Comparison of ENCODE assay signal across 13 cellular contexts in genomic region chr16:50861926-50862325, GRCh38.
DNase-seq lines count a peak whose midpoint lies in the region; ATAC-seq, FAIRE-seq and TF ChIP-seq lines count a peak whose summit lies in the region.
"Had no signal": no experiment of that assay in that cellular context is flagged by ENCODE, and none has a peak within 500 bp of the region (broad histone marks: within the 10 kb centered on the region; RNA-seq: fewer than 3 reads in every experiment).

No MANE protein-coding gene starts in this region.

- H3K27ac ChIP-seq in CD4-positive, alpha-beta memory T cell (ENCODE audit: low read depth, low read length): no peak overlapping the region
- H3K27ac ChIP-seq in neural progenitor cell: no peak overlapping the region

- ATAC-seq in GM18868 (IDR thresholded peaks at IDR 0.05; ENCODE audit: unreplicated experiment) (peak; percentile 68), omental fat pad (ENCODE audit: low FRiP score) (no peak)
- ATAC-seq in activated T-helper 17 cell treated with anti-CD3 and anti-CD28 coated beads, Interleukin-2, amount 50 U/mL, for 72 hours (replicated peaks): no peak

- no peaks in the 10 kb centered on the region for H3K4me1 ChIP-seq in CD4-positive, alpha-beta memory T cell (ENCODE audit: insufficient read depth, low read length)
- H3K4me1 ChIP-seq in neural progenitor cell: no peaks in the 10 kb centered on the region

- CTCF ChIA-PET in CD4-positive, alpha-beta memory T cell (lab: Charles Lee; ENCODE audit: partially characterized antibody): no interaction called here

- no peak overlapping the region for H3K9ac ChIP-seq in neural progenitor cell

- no peak overlapping the region for H3K27ac Mint-ChIP-seq in CD4-positive, alpha-beta memory T cell
- no peak overlapping the region for H3K27ac Mint-ChIP-seq in activated T-helper 17 cell treated with anti-CD3 and anti-CD28 coated beads, Interleukin-2, amount 50 U/mL, for 72 hours
- no peak overlapping the region for H3K27ac Mint-ChIP-seq in neural progenitor cell
- H3K27ac Mint-ChIP-seq: activated CD4-positive, alpha-beta memory T cell treated with anti-CD3 and anti-CD28 coated beads for 36 hours; activated naive CD4-positive, alpha-beta T cell treated with anti-CD3 and anti-CD28 coated beads, Interleukin-2, amount 50 U/mL, for 24 hours; memory B cell had no signal

- no peak overlapping the region for H3K4me2 ChIP-seq in neural progenitor cell

- peak; percentile 26 for DNase-seq in RCC 7860 (ENCODE audit: low spot score)
- DNase-seq in epithelial cell of esophagus (ENCODE audit: low read depth): peak; percentile 52
- DNase-seq in renal cortical epithelial cell (ENCODE audit: low read depth): peak; percentile 54
- DNase-seq in CD4-positive, alpha-beta memory T cell: no peak
- no peak for DNase-seq in omental fat pad (ENCODE audit: low spot score)
- DNase-seq in neural progenitor cell (ENCODE audit: low spot score): no peak
- DNase-seq: activated CD4-positive, alpha-beta memory T cell treated with anti-CD3 and anti-CD28 coated beads for 36 hours; NCI-H187; T-helper 1 cell had no signal

- H2AFZ ChIP-seq in neural progenitor cell (replicated peaks): no peak overlapping the region

- no peaks in the 10 kb centered on the region for H3K4me1 Mint-ChIP-seq in CD4-positive, alpha-beta memory T cell
- no peaks in the 10 kb centered on the region for H3K4me1 Mint-ChIP-seq in activated T-helper 17 cell treated with anti-CD3 and anti-CD28 coated beads, Interleukin-2, amount 50 U/mL, for 72 hours
- H3K4me1 Mint-ChIP-seq in neural progenitor cell: peaks cover 21% of the 10 kb centered on the region
- H3K4me1 Mint-ChIP-seq: activated naive CD4-positive, alpha-beta T cell treated with anti-CD3 and anti-CD28 coated beads, Interleukin-2, amount 50 U/mL, for 24 hours; memory B cell had no signal

- H3K27me3 Mint-ChIP-seq in CD4-positive, alpha-beta memory T cell: peaks cover 2 to 12% of the 10 kb centered on the region in 2 donors
- H3K27me3 Mint-ChIP-seq in activated T-helper 17 cell treated with anti-CD3 and anti-CD28 coated beads, Interleukin-2, amount 50 U/mL, for 72 hours: peaks cover 15% of the 10 kb centered on the region
- H3K27me3 Mint-ChIP-seq in neural progenitor cell (ENCODE audit: insufficient read depth, low read depth): peaks cover 16% of the 10 kb centered on the region
- H3K27me3 Mint-ChIP-seq: activated naive CD4-positive, alpha-beta T cell treated with anti-CD3 and anti-CD28 coated beads, Interleukin-2, amount 50 U/mL, for 24 hours had no signal

- no peaks in the 10 kb centered on the region for H3K9me3 ChIP-seq in CD4-positive, alpha-beta memory T cell (ENCODE audit: control insufficient read depth in 1 of 2, low read length in 2 of 2)
- no peaks in the 10 kb centered on the region for H3K9me3 ChIP-seq in neural progenitor cell (ENCODE audit: low read depth)

- no peak overlapping the region for H3K4me3 Mint-ChIP-seq in CD4-positive, alpha-beta memory T cell
- H3K4me3 Mint-ChIP-seq in activated T-helper 17 cell treated with anti-CD3 and anti-CD28 coated beads, Interleukin-2, amount 50 U/mL, for 72 hours: no peak overlapping the region
- H3K4me3 Mint-ChIP-seq in neural progenitor cell: no peak overlapping the region
- H3K4me3 Mint-ChIP-seq: activated CD4-positive, alpha-beta memory T cell treated with anti-CD3 and anti-CD28 coated beads for 36 hours; activated naive CD4-positive, alpha-beta T cell treated with anti-CD3 and anti-CD28 coated beads, Interleukin-2, amount 50 U/mL, for 24 hours; memory B cell had no signal

- H3K4me3 ChIP-seq in epithelial cell of esophagus (ENCODE audit: low read length): no peak overlapping the region
- H3K4me3 ChIP-seq in CD4-positive, alpha-beta memory T cell (ENCODE audit: low read length in 2 of 2): no peak overlapping the region
- no peak overlapping the region for H3K4me3 ChIP-seq in neural progenitor cell

- H3K27me3 ChIP-seq in CD4-positive, alpha-beta memory T cell (ENCODE audit: insufficient read depth, low read length): no peaks in the 10 kb centered on the region
- no peaks in the 10 kb centered on the region for H3K27me3 ChIP-seq in neural progenitor cell

- TF ChIP-seq CTCF in epithelial cell of esophagus (IDR thresholded peaks at IDR 0.05; ENCODE audit: insufficient read depth, low read depth, low read length, missing control alignments): no peak
- no peak for TF ChIP-seq CTCF in omental fat pad (IDR thresholded peaks at IDR 0.05)
- TF ChIP-seq CTCF in neural progenitor cell (IDR thresholded peaks at IDR 0.05): no peak

- H3F3A ChIP-seq in neural progenitor cell (ENCODE audit: low read depth): no peaks in the 10 kb centered on the region

- no peak for FAIRE-seq in RCC 7860 (lab: Jason Lieb, UNC)

- H3K9me3 Mint-ChIP-seq in CD4-positive, alpha-beta memory T cell: peaks cover 0 to 2% (median 0%) of the 10 kb centered on the region in 8 donors
- H3K9me3 Mint-ChIP-seq in activated T-helper 17 cell treated with anti-CD3 and anti-CD28 coated beads, Interleukin-2, amount 50 U/mL, for 72 hours: no peaks in the 10 kb centered on the region
- no peaks in the 10 kb centered on the region for H3K9me3 Mint-ChIP-seq in neural progenitor cell
- H3K9me3 Mint-ChIP-seq: activated CD4-positive, alpha-beta memory T cell treated with anti-CD3 and anti-CD28 coated beads for 36 hours; activated naive CD4-positive, alpha-beta T cell treated with anti-CD3 and anti-CD28 coated beads, Interleukin-2, amount 50 U/mL, for 24 hours; memory B cell had no signal

- H3K36me3 Mint-ChIP-seq in CD4-positive, alpha-beta memory T cell: no peaks in the 10 kb centered on the region
- H3K36me3 Mint-ChIP-seq in activated T-helper 17 cell treated with anti-CD3 and anti-CD28 coated beads, Interleukin-2, amount 50 U/mL, for 72 hours (ENCODE audit: low read depth): no peaks in the 10 kb centered on the region
- H3K36me3 Mint-ChIP-seq in neural progenitor cell: no peaks in the 10 kb centered on the region
- H3K36me3 Mint-ChIP-seq: activated CD4-positive, alpha-beta memory T cell treated with anti-CD3 and anti-CD28 coated beads for 36 hours; activated naive CD4-positive, alpha-beta T cell treated with anti-CD3 and anti-CD28 coated beads, Interleukin-2, amount 50 U/mL, for 24 hours; memory B cell had no signal

- intact Hi-C loops in CD4-positive, alpha-beta memory T cell (cut with micrococcal nuclease): no loop called here

- H4K20me1 ChIP-seq in neural progenitor cell (ENCODE audit: low read depth): no peaks in the 10 kb centered on the region

- no peaks in the 10 kb centered on the region for H3K36me3 ChIP-seq in CD4-positive, alpha-beta memory T cell (ENCODE audit: insufficient read depth, low read length)
- no peaks in the 10 kb centered on the region for H3K36me3 ChIP-seq in neural progenitor cell

- POLR2A ChIA-PET in CD4-positive, alpha-beta memory T cell (lab: Charles Lee; ENCODE audit: partially characterized antibody): no interaction called here

- H3K79me2 ChIP-seq in neural progenitor cell (ENCODE audit: low read depth): no peaks in the 10 kb centered on the region

Comparison
In these comparisons a context has a peak if more than half of its experiments do, and no peak if none do; other contexts are left out.
1. DNase-seq: peak in RCC 7860 (single experiment), epithelial cell of esophagus (single experiment) and renal cortical epithelial cell (single experiment); none in CD4-positive, alpha-beta memory T cell (0 of 5), omental fat pad (single experiment) and neural progenitor cell (single experiment).